In the genomic region with DNA sequence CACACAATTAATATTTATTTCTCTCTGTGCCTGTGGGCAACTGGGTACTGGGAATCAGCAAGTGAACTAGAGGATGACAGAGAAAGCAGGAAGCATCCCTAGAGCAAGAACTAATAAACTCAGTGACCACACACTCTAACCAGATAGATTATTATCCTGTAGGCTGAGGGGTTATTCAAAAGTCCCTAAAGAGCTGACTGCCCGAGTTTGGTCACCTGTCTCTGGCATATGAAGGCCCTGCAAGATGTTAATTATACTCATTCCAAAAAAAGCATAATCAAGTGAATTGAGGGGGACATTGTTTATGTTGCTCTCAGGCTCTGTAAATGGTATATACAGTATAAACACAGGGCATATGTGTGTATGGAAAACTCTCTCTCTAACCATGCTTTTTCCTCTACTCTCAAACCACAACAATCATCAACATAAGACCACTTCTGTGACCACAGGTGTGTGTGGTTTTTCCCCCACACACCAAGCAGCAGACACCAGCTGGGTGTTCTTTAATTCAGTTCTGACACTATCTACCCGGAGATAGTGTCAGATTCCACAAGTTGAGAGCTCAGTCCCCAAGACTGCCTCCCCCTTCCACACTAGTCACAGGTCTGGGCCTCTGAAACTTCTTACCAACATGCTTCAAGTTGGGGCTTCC, we compare ENCODE assay signal across 11 cellular contexts. TPM values are rescaled to one million over a fixed set of nuclear protein-coding genes. Genes with fewer than 3 reads are reported as not detected.
A peak's percentile ranks its signal among the peaks of the same experiment; 100 is the strongest.
DNase-seq lines count a peak whose midpoint lies in the region; ATAC-seq and TF ChIP-seq lines count a peak whose summit lies in the region.
"Had no signal": no experiment of that assay in that cellular context is flagged by ENCODE, and none has a peak within 500 bp of the region (broad histone marks: within the 10 kb centered on the region; RNA-seq: fewer than 3 reads in every experiment).

No MANE protein-coding gene starts in this region.

- H3K27ac ChIP-seq in BLaER1 (no peak overlapping the region), KMS-11 (peak overlapping the region; percentile 44), GM23248 (no peak overlapping the region)
- H3K27ac ChIP-seq: hepatocyte had no signal

- H3K9me3 Mint-ChIP-seq in endothelial cell (ENCODE audit: unreplicated experiment), result no peaks in the 10 kb centered on the region

- ATAC-seq in GM19395 (IDR thresholded peaks at IDR 0.05; ENCODE audit: unreplicated experiment) (peak; percentile 83), GM21576 (IDR thresholded peaks at IDR 0.05; ENCODE audit: unreplicated experiment) (no peak)

- H3K79me2 ChIP-seq in KMS-11 (ENCODE audit: insufficient read depth, low read depth) (no peaks in the 10 kb centered on the region), GM23248 (ENCODE audit: insufficient read depth) (no peaks in the 10 kb centered on the region)
- H3K79me2 ChIP-seq: hepatocyte had no signal

- H3K36me3 Mint-ChIP-seq in endothelial cell (ENCODE audit: low read depth, unreplicated experiment), result no peaks in the 10 kb centered on the region

- peaks cover under 1% of the 10 kb centered on the region for H3K4me1 Mint-ChIP-seq in endothelial cell (ENCODE audit: unreplicated experiment)

- H3K27me3 Mint-ChIP-seq in endothelial cell (ENCODE audit: unreplicated experiment), result no peaks in the 10 kb centered on the region

- H3F3A ChIP-seq in GM23248 (ENCODE audit: insufficient read depth), result no peaks in the 10 kb centered on the region; the same call in 1 of the 2 replicates

- no peaks in the 10 kb centered on the region for H3K9me2 ChIP-seq in GM23248 (ENCODE audit: insufficient read depth)

- no peak overlapping the region for H3K27ac Mint-ChIP-seq in endothelial cell (ENCODE audit: unreplicated experiment)

- H3K4me2 ChIP-seq in BLaER1, result peak overlapping the region; percentile 41
- peak overlapping the region; percentile 67 for H3K4me2 ChIP-seq in KMS-11
- H3K4me2 ChIP-seq in GM23248 (ENCODE audit: unreplicated experiment), result no peak overlapping the region
- H3K4me2 ChIP-seq: hepatocyte had no signal

- 6 to 9% methylated on average over 2 of the region's 2 CpGs for WGBS in GM23248 (ENCODE audit: low coverage in 1 of 2, low lambda C conversion rate in 2 of 2, missing lambda C conversion rate in 2 of 2), 2 experiments

- H4K20me1 ChIP-seq in BLaER1 (no peaks in the 10 kb centered on the region), KMS-11 (ENCODE audit: insufficient read depth) (no peaks in the 10 kb centered on the region), GM23248 (ENCODE audit: insufficient read depth) (no peaks in the 10 kb centered on the region)

- no peak overlapping the region for H3K4me3 ChIP-seq in BLaER1
- H3K4me3 ChIP-seq in KMS-11 (IDR thresholded peaks at IDR 0.05; ENCODE audit: insufficient read depth, low read depth, low read length), result peak overlapping the region; percentile 87
- no peak overlapping the region for H3K4me3 ChIP-seq in BE2C (ENCODE audit: low read depth, low read length)
- H3K4me3 ChIP-seq in GM23248, result no peak overlapping the region
- H3K4me3 ChIP-seq: hepatocyte had no signal

- H3K4me3 Mint-ChIP-seq in endothelial cell (ENCODE audit: unreplicated experiment), result no peak overlapping the region

- in situ Hi-C loops in GM23248 (cut with MboI), result no loop called here

- no peak for TF ChIP-seq CTCF in KMS-11 (conservative IDR thresholded peaks at IDR 0.05; ENCODE audit: low read depth, low read length)
- no peak for TF ChIP-seq CTCF in endothelial cell (IDR thresholded peaks at IDR 0.05; ENCODE audit: unreplicated experiment)
- TF ChIP-seq CTCF in BE2C (IDR thresholded peaks at IDR 0.05; ENCODE audit: low read depth, low read length), result no peak

- H3K36me3 ChIP-seq in BLaER1 (no peaks in the 10 kb centered on the region), KMS-11 (ENCODE audit: insufficient read depth) (no peaks in the 10 kb centered on the region), BE2C (no peaks in the 10 kb centered on the region), GM23248 (ENCODE audit: low read depth) (no peaks in the 10 kb centered on the region)

- DNase-seq in activated naive CD4-positive, alpha-beta T cell treated with anti-CD3 and anti-CD28 coated beads, Interleukin-2, amount 50 U/mL, for 16 hours, result peak; percentile 16
- DNase-seq in endothelial cell (ENCODE audit: low spot score), result no peak
- no peak for DNase-seq in BE2C
- no peak for DNase-seq in GM23248
- DNase-seq: naive B cell, NCI-H526 treated with DMSO at 0.1 percent for 48 hours had no signal

- H3K4me1 ChIP-seq in BLaER1 (peaks cover 12% of the 10 kb centered on the region), KMS-11 (ENCODE audit: low read depth, poor library complexity, severe bottlenecking) (peaks cover 35% of the 10 kb centered on the region), BE2C (no peaks in the 10 kb centered on the region), GM23248 (ENCODE audit: insufficient read depth) (no peaks in the 10 kb centered on the region)

- peaks cover 24% of the 10 kb centered on the region for H3K9me3 ChIP-seq in BLaER1
- H3K9me3 ChIP-seq in BE2C, result no peaks in the 10 kb centered on the region
- no peaks in the 10 kb centered on the region for H3K9me3 ChIP-seq in GM23248 (ENCODE audit: low read depth)

- H3K9ac ChIP-seq in BLaER1 (no peak overlapping the region), KMS-11 (no peak overlapping the region), GM23248 (no peak overlapping the region)

- no peak overlapping the region for H2AFZ ChIP-seq in KMS-11 (ENCODE audit: low read depth)
- no peak overlapping the region for H2AFZ ChIP-seq in GM23248
- H2AFZ ChIP-seq: hepatocyte had no signal

- H3K27me3 ChIP-seq in BLaER1 (no peaks in the 10 kb centered on the region), KMS-11 (ENCODE audit: insufficient read depth, low read depth) (no peaks in the 10 kb centered on the region; the same call in 1 of the 2 replicates), BE2C (no peaks in the 10 kb centered on the region; the same call in 1 of the 2 replicates), GM23248 (replicated peaks; ENCODE audit: insufficient read depth) (no peaks in the 10 kb centered on the region)

RNA-seq across cellular contexts. Expression of gene HPSE, which starts 6.2 kb away (rescaled TPM):
- total RNA-seq in endothelial cell (ENCODE audit: unreplicated experiment), result 41.0 TPM
- 0.20 TPM for polyA plus RNA-seq in BE2C (2012; ENCODE audit: insufficient read depth, insufficient read length, low read depth)
- 0.54 and 1.0 TPM in 2 replicates for total RNA-seq in GM23248 (2014; rRNA removed; shearing (Covaris generic))
- 0.96 and 1.5 TPM in 2 replicates for polyA plus RNA-seq in GM23248 (2016; fragmentation: Nextera tagmentation; extraction: Ambion mirVana)

RNA-seq across cellular contexts. Expression of gene COQ2, which starts 56.2 kb away (rescaled TPM):
- 14.1 TPM for total RNA-seq in endothelial cell (ENCODE audit: unreplicated experiment)
- 4.2 TPM for polyA plus RNA-seq in BE2C (2012; ENCODE audit: insufficient read depth, insufficient read length, low read depth)
- 8.0 and 9.5 TPM in 2 replicates for total RNA-seq in GM23248 (2014; rRNA removed; shearing (Covaris generic))
- polyA plus RNA-seq in GM23248 (2016; fragmentation: Nextera tagmentation; extraction: Ambion mirVana), result 19.1 and 20.1 TPM in 2 replicates

Comparison
In these comparisons a context has a peak if more than half of its experiments do, and no peak if none do; other contexts are left out.
1. RNA of gene HPSE, which starts 6.2 kb away (total RNA-seq): 41.0 TPM in endothelial cell (single experiment); 0.54 to 1.0 TPM in GM23248; every median in the first group is over 10 times any median in the second.